In the genomic region with DNA sequence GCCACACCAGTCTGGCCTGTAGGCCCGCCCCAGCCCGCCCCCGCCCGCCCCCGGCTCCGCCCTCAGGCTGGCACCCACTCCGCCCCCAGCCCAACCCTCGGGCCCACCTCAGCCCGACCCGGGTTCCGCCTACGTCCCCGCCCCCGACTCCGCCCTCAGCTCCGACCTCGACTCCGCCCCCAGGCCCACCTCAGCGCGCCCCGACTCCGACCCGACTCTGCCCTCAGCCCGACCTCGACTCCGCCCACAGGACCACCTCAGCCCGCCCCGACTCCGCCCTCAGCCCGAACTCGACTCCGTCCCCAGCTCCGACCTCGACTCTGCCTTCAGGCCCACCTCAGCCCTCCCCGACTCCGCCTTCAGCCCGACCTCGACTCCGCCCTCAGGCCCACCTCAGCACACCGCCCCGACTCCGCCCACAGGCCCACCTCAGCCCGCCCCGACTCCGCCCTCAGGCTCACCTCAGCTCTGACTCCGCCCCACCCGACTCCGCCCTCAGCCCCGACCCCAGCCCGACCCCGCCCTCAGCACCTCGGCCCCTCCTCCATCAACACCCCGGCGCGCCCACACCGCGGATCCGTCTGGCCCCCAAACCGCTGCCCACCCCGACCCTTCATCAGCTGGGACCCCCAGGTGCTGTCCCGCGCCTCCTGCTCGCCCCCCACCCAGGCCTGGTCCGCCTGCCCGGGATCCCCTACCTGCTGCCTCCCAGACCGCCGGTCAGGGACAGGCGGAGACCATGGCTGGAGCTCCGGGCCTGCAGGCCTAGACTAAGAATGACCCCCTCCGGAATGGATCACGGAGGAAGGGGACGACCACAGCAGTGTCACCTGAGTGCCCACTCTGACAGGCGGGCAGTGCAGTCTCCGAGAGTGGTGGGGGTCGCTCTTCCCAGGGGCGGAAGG, we compare ENCODE assay signal across 8 cellular contexts. TPM values are rescaled to one million over a fixed set of nuclear protein-coding genes. Genes with fewer than 3 reads are reported as not detected.
A peak's percentile ranks its signal among the peaks of the same experiment; 100 is the strongest.
DNase-seq lines count a peak whose midpoint lies in the region; ATAC-seq and TF ChIP-seq lines count a peak whose summit lies in the region.

Gene RAB43 (minus strand): TSS at position 13 of the 905 bp plus-strand sequence. CDS start 315 bp downstream, outside the sequence.

- DNase-seq in DMS 273 (lab: John Stamatoyannopoulos, UW; ENCODE audit: unreplicated experiment) (peak; percentile 91), M059J (ENCODE audit: low read depth) (peak; percentile 68), SW480 (ENCODE audit: low spot score) (peak; percentile 77), adipocyte (ENCODE audit: low read depth) (peak; percentile 91), Right ventricle myocardium inferior (ENCODE audit: missing footprints) (peak; percentile 92), ovary (peak; percentile 92 to 96 (median 94)), thoracic aorta (ENCODE audit: low spot score) (peak; percentile 57)

- H3K4me1 ChIP-seq in adipocyte (ENCODE audit: control insufficient read depth, insufficient read depth, low read length) = peaks cover 24% of the 10 kb centered on the region
- H3K4me1 ChIP-seq in ovary (ENCODE audit: insufficient read depth) = peaks cover 11% of the 10 kb centered on the region
- H3K4me1 ChIP-seq in thoracic aorta (ENCODE audit: control insufficient read depth in 1 of 2, low read depth in 2 of 2) = peaks cover 18 to 21% of the 10 kb centered on the region in 2 donors

- no peak for TF ChIP-seq EP300 in ovary (IDR thresholded peaks at IDR 0.05)

- H3K4me3 ChIP-seq in adipocyte (ENCODE audit: low read length) (peak within 1 kb of the TSS; percentile 88), ovary (peak within 1 kb of the TSS; percentile 83), thoracic aorta (peak within 1 kb of the TSS; percentile 91)

- intact Hi-C loops in Right ventricle myocardium inferior (cut with DNase I) (no loop called here), ovary (cut with DNase I) (loop anchor here in 1 of 4 donors (2.0 kb wide), 1 partner anchor 61 kb away; the partner anchor contains the start of gene CNBP)

- H3K36me3 ChIP-seq in adipocyte (ENCODE audit: control insufficient read depth, insufficient read depth, low read length, severe bottlenecking) (peaks cover 9% of the 10 kb centered on the region), ovary (no peaks in the 10 kb centered on the region), thoracic aorta (peaks cover 4% of the 10 kb centered on the region)

- peak within 1 kb of the TSS; percentile 92 for H3K9ac ChIP-seq in adipocyte (ENCODE audit: low read length)

- H3K9me3 ChIP-seq in adipocyte (ENCODE audit: control insufficient read depth, low read length) (no peaks in the 10 kb centered on the region), ovary (no peaks in the 10 kb centered on the region), thoracic aorta (no peaks in the 10 kb centered on the region)

- H3K27ac ChIP-seq in ovary (peak within 1 kb of the TSS; percentile 90 to 95), thoracic aorta (peak within 1 kb of the TSS; percentile 90 to 93)

- TF ChIP-seq POLR2A in ovary (IDR thresholded peaks at IDR 0.05) = no peak

- H3K27me3 ChIP-seq in adipocyte (replicated peaks; ENCODE audit: control insufficient read depth, insufficient read depth, low read length) = no peaks in the 10 kb centered on the region
- H3K27me3 ChIP-seq in ovary = no peaks in the 10 kb centered on the region
- no peaks in the 10 kb centered on the region for H3K27me3 ChIP-seq in thoracic aorta (replicated peaks; ENCODE audit: insufficient read depth)

- 9 to 11% (median 9%) methylated on average over 59 to 76 of the region's 76 CpGs for WGBS in ovary, 3 donors

- TF ChIP-seq CTCF in ovary (IDR thresholded peaks at IDR 0.05) (no peak), thoracic aorta (IDR thresholded peaks at IDR 0.05) (no peak)

- ATAC-seq in GM21825 (IDR thresholded peaks at IDR 0.05; ENCODE audit: unreplicated experiment) (peak; percentile 37), Right ventricle myocardium inferior (peak; percentile 91), thoracic aorta (ENCODE audit: insufficient number of reproducible peaks, low FRiP score, low read depth) (peak; percentile 51)

RNA-seq across cellular contexts. Expression of gene RAB43, which starts in this region (rescaled TPM):
- 21.1 and 24.2 TPM in 2 replicates for total RNA-seq in M059J (2014; rRNA removed; shearing (Covaris generic))
- total RNA-seq in Right ventricle myocardium inferior (3.4 TPM), ovary (10 to 100 TPM; 10.9 to 37.7 (median 24.8) TPM), thoracic aorta (10 to 100 TPM; 26.4 to 53.5 TPM)
- 10 to 100 TPM in 1 of 2 donors, under 1 TPM in 1; 0.88 to 22.3 TPM for polyA plus RNA-seq in ovary

Comparison
In these comparisons a context has a peak if more than half of its experiments do, and no peak if none do; other contexts are left out.
1. Peak in every context shown above with its lines: DNase-seq, ATAC-seq, H3K4me3 ChIP-seq and H3K27ac ChIP-seq.
2. ATAC-seq: peak in every context shown above with its lines; median percentile 91 in Right ventricle myocardium inferior; 51 in thoracic aorta; 37 in GM21825.